ENCODE assay signal across 8 cellular contexts in the genomic region with DNA sequence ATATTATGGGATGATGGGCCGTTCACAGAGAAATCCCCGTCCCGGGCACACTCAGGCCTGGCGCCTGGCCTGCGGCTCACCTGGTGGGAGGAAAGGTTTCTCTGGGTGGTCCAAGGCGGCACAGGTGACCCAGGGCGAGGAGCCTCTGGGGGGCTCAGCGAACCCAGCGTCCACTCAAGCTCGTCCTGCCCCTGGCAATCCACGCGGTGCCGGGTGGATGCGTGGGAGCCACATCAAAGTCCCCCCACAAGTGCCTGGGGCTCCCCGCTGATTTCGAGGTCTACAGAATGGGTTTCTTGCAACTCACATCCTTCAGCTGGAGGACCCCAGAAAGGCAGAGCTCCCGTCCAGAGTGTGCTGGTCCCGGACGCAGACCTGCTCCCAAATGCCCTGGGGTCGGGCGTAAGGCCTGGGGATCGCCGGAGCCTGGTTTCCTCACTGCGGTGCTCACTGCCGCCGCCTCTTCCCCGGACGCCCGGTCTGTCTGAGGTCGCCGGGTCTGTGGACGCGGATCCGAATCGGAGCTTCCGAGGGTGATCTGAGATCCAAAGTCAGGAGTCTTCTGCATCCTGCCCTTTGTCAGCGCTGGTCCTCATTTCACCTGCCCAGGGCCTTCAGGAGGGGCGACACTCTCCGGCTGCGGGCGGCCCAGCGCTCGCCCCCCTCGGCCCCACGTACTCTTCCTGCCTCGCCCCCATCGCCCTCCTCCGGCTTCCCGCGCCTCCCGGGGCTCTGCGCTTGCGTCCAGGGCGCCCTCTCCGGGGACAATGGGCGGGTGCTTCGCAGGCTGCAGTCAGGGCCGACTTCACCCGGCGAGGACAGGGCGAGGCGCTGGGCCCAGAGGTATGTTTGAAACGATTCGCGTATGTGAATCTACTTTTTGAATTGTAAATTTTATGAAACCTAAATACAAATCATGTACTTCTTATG. TPM values are rescaled to one million over a fixed set of nuclear protein-coding genes. Genes with fewer than 3 reads are reported as not detected.
DNase-seq lines count a peak whose midpoint lies in the region; ATAC-seq and TF ChIP-seq lines count a peak whose summit lies in the region.

No MANE protein-coding gene starts in this region.

- DNase-seq in activated CD8-positive, alpha-beta memory T cell treated with anti-CD3 and anti-CD28 coated beads for 24 hours = peak; percentile 88
- DNase-seq in epithelial cell of proximal tubule (ENCODE audit: low read depth) (no peak), myocyte (ENCODE audit: low read depth) (peak; percentile 43), NCI-H1417 (lab: John Stamatoyannopoulos, UW) (no peak), NOMO-1 treated with DMSO at 0.1 percent for 48 hours (lab: John Stamatoyannopoulos, UW; ENCODE audit: unreplicated experiment) (no peak)
- peak; percentile 46 to 80 for DNase-seq in stimulated activated effector memory CD8-positive, alpha-beta T cell treated with anti-CD3 and anti-CD28 coated beads, Interleukin-12 subunit alpha, Interleukin-12 subunit beta, amount 100 ng/mL, for 72 hours (ENCODE audit: low spot score in 2 of 2)

- no peaks in the 10 kb centered on the region for H3K36me3 Mint-ChIP-seq in stimulated activated effector memory CD8-positive, alpha-beta T cell treated with anti-CD3 and anti-CD28 coated beads, Interleukin-12 subunit alpha, Interleukin-12 subunit beta, amount 100 ng/mL, for 72 hours

- peaks cover 6% of the 10 kb centered on the region for H3K4me1 Mint-ChIP-seq in stimulated activated effector memory CD8-positive, alpha-beta T cell treated with anti-CD3 and anti-CD28 coated beads, Interleukin-12 subunit alpha, Interleukin-12 subunit beta, amount 100 ng/mL, for 72 hours

- ATAC-seq in GM18909 (IDR thresholded peaks at IDR 0.05; ENCODE audit: poor library complexity, unreplicated experiment) (peak; percentile 73), HG03432 (IDR thresholded peaks at IDR 0.05; ENCODE audit: unreplicated experiment) (peak; percentile 86)
- peak; percentile 94 for ATAC-seq in stimulated activated effector memory CD8-positive, alpha-beta T cell treated with anti-CD3 and anti-CD28 coated beads, Interleukin-12 subunit alpha, Interleukin-12 subunit beta, amount 100 ng/mL, for 72 hours

- peak overlapping the region; percentile 51 for H3K4me3 Mint-ChIP-seq in stimulated activated effector memory CD8-positive, alpha-beta T cell treated with anti-CD3 and anti-CD28 coated beads, Interleukin-12 subunit alpha, Interleukin-12 subunit beta, amount 100 ng/mL, for 72 hours

- peak; percentile 19 for TF ChIP-seq CTCF in epithelial cell of proximal tubule (conservative IDR thresholded peaks at IDR 0.05; ENCODE audit: low read depth, low read length)

- H3K4me3 ChIP-seq in epithelial cell of proximal tubule (ENCODE audit: low read depth, low read length) = peak overlapping the region; percentile 44

- no peak overlapping the region for H3K27ac Mint-ChIP-seq in stimulated activated effector memory CD8-positive, alpha-beta T cell treated with anti-CD3 and anti-CD28 coated beads, Interleukin-12 subunit alpha, Interleukin-12 subunit beta, amount 100 ng/mL, for 72 hours

- no peaks in the 10 kb centered on the region for H3K9me3 Mint-ChIP-seq in stimulated activated effector memory CD8-positive, alpha-beta T cell treated with anti-CD3 and anti-CD28 coated beads, Interleukin-12 subunit alpha, Interleukin-12 subunit beta, amount 100 ng/mL, for 72 hours

RNA-seq across cellular contexts. Expression of gene RUFY1, which starts 20.0 kb away (rescaled TPM):
- total RNA-seq in epithelial cell of proximal tubule (25.1 and 31.5 TPM in 2 replicates), myocyte (36.9 and 38.2 TPM in 2 replicates)
- 31.1 TPM for polyA plus RNA-seq in myocyte (2012)

Comparison
In these comparisons a context has a peak if more than half of its experiments do, and no peak if none do; other contexts are left out.
1. DNase-seq: peak in activated CD8-positive, alpha-beta memory T cell treated with anti-CD3 and anti-CD28 coated beads for 24 hours (single experiment), myocyte (single experiment) and stimulated activated effector memory CD8-positive, alpha-beta T cell treated with anti-CD3 and anti-CD28 coated beads, Interleukin-12 subunit alpha, Interleukin-12 subunit beta, amount 100 ng/mL, for 72 hours (2 of 2); none in epithelial cell of proximal tubule (single experiment), NCI-H1417 (0 of 3) and NOMO-1 treated with DMSO at 0.1 percent for 48 hours (single experiment).
2. Peak in every context shown above with its lines, with median percentiles within 50 percentile points of each other: ATAC-seq.